ENCODE assay signal across 10 cellular contexts in the genomic region with DNA sequence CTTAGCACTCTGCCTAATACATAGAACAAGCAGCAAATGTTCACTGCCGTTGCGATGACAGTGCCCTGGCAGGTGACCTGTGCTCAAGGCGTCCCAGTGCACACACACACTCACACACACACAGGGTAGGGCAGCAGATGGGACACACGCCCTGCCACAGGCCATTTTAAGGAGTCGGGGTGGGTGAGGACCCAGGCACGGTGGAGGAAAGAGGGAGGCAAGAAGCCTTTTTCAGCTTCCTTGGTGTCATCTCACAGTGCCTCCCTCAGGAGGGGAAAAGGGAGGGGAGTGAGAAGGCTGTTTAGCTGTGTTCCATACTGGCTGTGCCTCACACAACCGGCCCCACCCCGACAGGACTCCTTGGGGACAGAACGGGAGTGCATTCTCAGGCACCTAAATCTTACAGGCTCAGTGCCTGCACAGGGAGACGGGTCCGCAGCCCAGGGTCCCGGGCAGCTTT. TPM values are rescaled to one million over a fixed set of nuclear protein-coding genes. Genes with fewer than 3 reads are reported as not detected.
DNase-seq lines count a peak whose midpoint lies in the region; ATAC-seq, FAIRE-seq and TF ChIP-seq lines count a peak whose summit lies in the region.
"Had no signal": no experiment of that assay in that cellular context is flagged by ENCODE, and none has a peak within 500 bp of the region (broad histone marks: within the 10 kb centered on the region; RNA-seq: fewer than 3 reads in every experiment).

No MANE protein-coding gene starts in this region.

- H3K4me1 ChIP-seq in left ventricle myocardium inferior, result peaks cover 19% of the 10 kb centered on the region
- peaks cover 0 to 22% of the 10 kb centered on the region in 2 donors for H3K4me1 ChIP-seq in right atrium auricular region
- H3K4me1 ChIP-seq in H1 (replicated peaks in 1 of 4; ENCODE audit: control insufficient read depth in 3 of 4, insufficient read depth in 4 of 4, low read length in 3 of 4), result peaks cover 4 to 15% (median 12%) of the 10 kb centered on the region in 4 experiments
- H3K4me1 ChIP-seq in vagina, result peaks cover 47% of the 10 kb centered on the region

- ATAC-seq in naive thymus-derived CD8-positive, alpha-beta T cell, result no peak
- ATAC-seq in HG02938 (IDR thresholded peaks at IDR 0.05; ENCODE audit: unreplicated experiment) (no peak), GM18517 (IDR thresholded peaks at IDR 0.05; ENCODE audit: unreplicated experiment) (no peak), GM19035 (IDR thresholded peaks at IDR 0.05; ENCODE audit: unreplicated experiment) (no peak)

- no peak overlapping the region for H4K5ac ChIP-seq in H1 (ENCODE audit: insufficient read length, low read depth, low read length)

- no peak overlapping the region for H3K23ac ChIP-seq in H1 (ENCODE audit: insufficient read length)

- peaks cover 0 to 5% of the 10 kb centered on the region in 2 experiments for H4K20me1 ChIP-seq in H1 (replicated peaks in 1 of 2; ENCODE audit: control insufficient read depth in 1 of 2, insufficient read depth in 2 of 2, low read length in 2 of 2)

- no peaks in the 10 kb centered on the region for H3K9me3 Mint-ChIP-seq in naive thymus-derived CD8-positive, alpha-beta T cell

- 38% methylated on average over 12 of the region's 12 CpGs; no CpG with 5 or more reads in 1 of the 2 experiments for WGBS in H1 (ENCODE audit: extremely low coverage in 1 of 2, insufficient coverage in 1 of 2, insufficient read length in 1 of 2, insufficient replicate concordance in 2 of 2, low coverage in 1 of 2, low lambda C conversion rate in 2 of 2, missing lambda C conversion rate in 1 of 2), 2 experiments

- H3K27me3 Mint-ChIP-seq in naive thymus-derived CD8-positive, alpha-beta T cell, result peaks cover 23 to 56% (median 34%) of the 10 kb centered on the region in 5 donors

- H3K14ac ChIP-seq in H1 (ENCODE audit: insufficient read length), result no peak overlapping the region

- peak overlapping the region; percentile 29; the same call in 1 of the 2 replicates for H2AFZ ChIP-seq in H1 (ENCODE audit: low read length)

- POLR2A ChIA-PET in H1 (lab: Charles Lee; ENCODE audit: partially characterized antibody), result interaction anchor here (0.6 to 1.6 kb wide), 4 partner anchors 12 to 100 kb away, joined by 3 to 9 read pairs (median 4); no protein-coding TSS in a partner anchor
- POLR2A ChIA-PET in naive thymus-derived CD8-positive, alpha-beta T cell (lab: Charles Lee), result no interaction called here

- H3K9me3 ChIP-seq in left ventricle myocardium inferior (replicated peaks), result no peaks in the 10 kb centered on the region
- no peaks in the 10 kb centered on the region for H3K9me3 ChIP-seq in right atrium auricular region
- no peaks in the 10 kb centered on the region for H3K9me3 ChIP-seq in H1 (ENCODE audit: insufficient read depth in 2 of 2, low read depth in 1 of 2, low read length in 1 of 2)
- H3K9me3 ChIP-seq in vagina, result no peaks in the 10 kb centered on the region

- peak overlapping the region; percentile 32 for H2BK15ac ChIP-seq in H1 (ENCODE audit: low read length)

- H3K4ac ChIP-seq in H1 (replicated peaks; ENCODE audit: insufficient read length, low read depth, low read length), result no peak overlapping the region

- H3K23me2 ChIP-seq in H1 (ENCODE audit: low read depth, low read length), result peaks cover 14% of the 10 kb centered on the region; the same call in 1 of the 2 replicates

- TF ChIP-seq CTCF in left ventricle myocardium inferior (IDR thresholded peaks at IDR 0.05; ENCODE audit: borderline replicate concordance), result no peak
- TF ChIP-seq CTCF in right atrium auricular region (IDR thresholded peaks at IDR 0.05), result no peak
- no peak for TF ChIP-seq CTCF in H1 (IDR thresholded peaks at IDR 0.05; ENCODE audit: control extremely low read depth in 1 of 3, insufficient read depth in 1 of 3, low read depth in 1 of 3, low read length in 3 of 3)
- no peak for TF ChIP-seq CTCF in vagina (IDR thresholded peaks at IDR 0.05)

- peak overlapping the region; percentile 55 for H4K91ac ChIP-seq in H1 (replicated peaks; ENCODE audit: insufficient read length, low read length)

- H3K36me3 ChIP-seq in left ventricle myocardium inferior (no peaks in the 10 kb centered on the region), right atrium auricular region (no peaks in the 10 kb centered on the region), H1 (ENCODE audit: control insufficient read depth in 2 of 4, insufficient read depth in 4 of 4, low read length in 3 of 4) (no peaks in the 10 kb centered on the region), vagina (no peaks in the 10 kb centered on the region)

- H3K79me2 ChIP-seq in H1 (ENCODE audit: control insufficient read depth in 1 of 2, insufficient read depth in 2 of 2, low read length in 2 of 2), result no peaks in the 10 kb centered on the region

- peak overlapping the region; percentile 83 to 96 for H3K4me2 ChIP-seq in H1 (ENCODE audit: insufficient read depth in 1 of 2, low read depth in 2 of 2, low read length in 2 of 2)

- H3K56ac ChIP-seq in H1 (replicated peaks; ENCODE audit: insufficient read length, low read depth, low read length), result no peak overlapping the region

- H3K18ac ChIP-seq in H1 (ENCODE audit: extremely low read depth, low read length), result no peak overlapping the region

- H3K27ac Mint-ChIP-seq in naive thymus-derived CD8-positive, alpha-beta T cell, result peak overlapping the region in 2 of 10 donors; percentile 22 to 25

- H3K4me3 ChIP-seq in left ventricle myocardium inferior (peak overlapping the region; percentile 67), right atrium auricular region (peak overlapping the region in 1 of 2 donors; percentile 60), H1 (ENCODE audit: extremely low read depth in 1 of 4, insufficient read depth in 2 of 4, low read depth in 3 of 4, low read length in 4 of 4) (peak overlapping the region; percentile 45 to 76 (median 59); a peak in 7 of 8 replicates), vagina (peak overlapping the region; percentile 61 to 69)

- no peaks in the 10 kb centered on the region for H3K79me1 ChIP-seq in H1 (ENCODE audit: low read depth, low read length)

- no peak overlapping the region for H4K8ac ChIP-seq in H1 (ENCODE audit: extremely low read depth, insufficient read depth, low read length)

- TF ChIP-seq EP300 in H1 (IDR thresholded peaks at IDR 0.05; ENCODE audit: borderline replicate concordance in 1 of 2, low read depth in 2 of 2, low read length in 2 of 2), result no peak

- DNase-seq in left ventricle myocardium inferior, result no peak
- no peak for DNase-seq in right atrium auricular region (ENCODE audit: low spot score)
- DNase-seq in H1 (ENCODE audit: low read depth in 1 of 2, low spot score in 2 of 2), result no peak
- DNase-seq in naive thymus-derived CD8-positive, alpha-beta T cell, result no peak
- DNase-seq in vagina (ENCODE audit: extremely low spot score in 2 of 2), result no peak
- DNase-seq: central memory CD4-positive, alpha-beta T cell; NCI-H446 had no signal

- intact Hi-C loops in left ventricle myocardium inferior (cut with micrococcal nuclease), result no loop called here
- intact Hi-C loops in vagina (cut with DNase I), result no loop called here

- peaks cover 9 to 17% (median 12%) of the 10 kb centered on the region in 4 donors for H3K4me1 Mint-ChIP-seq in naive thymus-derived CD8-positive, alpha-beta T cell

- no peak overlapping the region for H2AK5ac ChIP-seq in H1 (ENCODE audit: low read depth, low read length)

- H2BK5ac ChIP-seq in H1 (ENCODE audit: low read depth, low read length), result no peak overlapping the region

- CTCF ChIA-PET in H1 (lab: Charles Lee; ENCODE audit: partially characterized antibody), result interaction anchor here (0.7 to 1.7 kb wide), 13 partner anchors 25 to 991 kb away, joined by 3 to 8 read pairs (median 3); no protein-coding TSS in a partner anchor

- H2BK120ac ChIP-seq in H1 (replicated peaks; ENCODE audit: low read depth, low read length), result no peak overlapping the region

- TF ChIP-seq RAD21 in H1 (IDR thresholded peaks at IDR 0.05 in 1 of 2, conservative IDR thresholded peaks at IDR 0.05 in 1 of 2; ENCODE audit: low read depth in 2 of 2, low read length in 2 of 2), result no peak

- TF ChIP-seq POLR2A in H1 (IDR thresholded peaks at IDR 0.05; ENCODE audit: control extremely low read depth in 1 of 2, low read depth in 2 of 2, low read length in 2 of 2) (no peak), vagina (IDR thresholded peaks at IDR 0.05) (no peak)

- H3K4me3 Mint-ChIP-seq in naive thymus-derived CD8-positive, alpha-beta T cell, result peak overlapping the region; percentile 25 to 84 (median 71)

- H3K36me3 Mint-ChIP-seq in naive thymus-derived CD8-positive, alpha-beta T cell, result peaks cover 0 to 6% (median 0%) of the 10 kb centered on the region in 3 donors

- no peak overlapping the region; a peak in 2 of 7 replicates for H3K9ac ChIP-seq in H1 (replicated peaks in 1 of 4; ENCODE audit: extremely low read depth in 1 of 4, low read depth in 3 of 4, low read length in 3 of 4)

- H2BK12ac ChIP-seq in H1 (ENCODE audit: low read depth, low read length), result peak overlapping the region; percentile 84; the same call in 1 of the 2 replicates

- peaks cover 52% of the 10 kb centered on the region for H3K27me3 ChIP-seq in left ventricle myocardium inferior (ENCODE audit: low read depth)
- peaks cover 9 to 11% of the 10 kb centered on the region in 2 donors for H3K27me3 ChIP-seq in right atrium auricular region
- peaks cover 14 to 42% (median 36%) of the 10 kb centered on the region in 4 experiments for H3K27me3 ChIP-seq in H1 (replicated peaks in 1 of 4; ENCODE audit: control insufficient read depth in 3 of 4, extremely low read depth in 1 of 4, insufficient read depth in 3 of 4, low read length in 3 of 4)
- no peaks in the 10 kb centered on the region for H3K27me3 ChIP-seq in vagina

- H3K27ac ChIP-seq in left ventricle myocardium inferior (replicated peaks), result no peak overlapping the region
- no peak overlapping the region for H3K27ac ChIP-seq in right atrium auricular region
- no peak overlapping the region for H3K27ac ChIP-seq in H1 (ENCODE audit: low read depth, low read length)
- H3K27ac ChIP-seq in vagina, result peak overlapping the region; percentile 65

- no peak overlapping the region for H2BK20ac ChIP-seq in H1 (ENCODE audit: low read length)

- FAIRE-seq in H1 (lab: Jason Lieb, UNC), result no peak

TF ChIP-seq in H1, 55 proteins besides CTCF, POLR2A, EP300 and RAD21 (continues in another document):
- TF ChIP-seq SP1 (IDR thresholded peaks at IDR 0.05; ENCODE audit: low read depth, low read length), result no peak

RNA-seq across cellular contexts. Expression of a gene that starts 1.5 kb away (rescaled TPM):
- 0.36 TPM for total RNA-seq in left ventricle myocardium inferior
- total RNA-seq in right atrium auricular region, result 1 to 10 TPM in 1 of 2 donors, under 1 TPM in 1; 0.56 to 1.2 TPM
- 1.7 and 2.1 TPM in 2 replicates for total RNA-seq in H1 (2021; fragmentation: NEBNext Ultra II Directional; extraction: Animal tissue kit (Norgen Biotek cat#: 25700))
- polyA plus RNA-seq in H1 (2011; rRNA removed), result 3.1 and 4.8 TPM in 2 replicates
- polyA plus RNA-seq in H1 (2011; cell fraction: cytosol; rRNA removed), result 3.3 TPM
- 7.3 TPM for polyA plus RNA-seq in H1 (2011; cell fraction: nucleus; rRNA removed)
- polyA plus RNA-seq in H1 (2012, experiment 1 of 2), result 1.8 to 2.8 TPM (median 2.2 TPM) in 4 replicates
- 1.2 TPM for polyA plus RNA-seq in H1 (2012, experiment 2 of 2)
- 1.1 TPM for polyA plus RNA-seq in H1 (2013, experiment 1 of 2)
- 0.98 TPM for polyA plus RNA-seq in H1 (2013, experiment 2 of 2)
- 3.1 and 3.5 TPM in 2 replicates for polyA minus RNA-seq in H1 (2011; rRNA and poly(A)+ RNA removed)
- polyA minus RNA-seq in H1 (2011; cell fraction: cytosol; rRNA and poly(A)+ RNA removed), result 3.4 TPM
- polyA minus RNA-seq in H1 (2011; cell fraction: nucleus; rRNA and poly(A)+ RNA removed), result 3.5 TPM
- total RNA-seq in naive thymus-derived CD8-positive, alpha-beta T cell, result under 1 TPM; 0.44 to 0.74 TPM
- not detected for polyA plus RNA-seq in naive thymus-derived CD8-positive, alpha-beta T cell
- total RNA-seq in vagina, result 8.6 TPM
